ENCODE assay signal across 15 cellular contexts in the genomic region with DNA sequence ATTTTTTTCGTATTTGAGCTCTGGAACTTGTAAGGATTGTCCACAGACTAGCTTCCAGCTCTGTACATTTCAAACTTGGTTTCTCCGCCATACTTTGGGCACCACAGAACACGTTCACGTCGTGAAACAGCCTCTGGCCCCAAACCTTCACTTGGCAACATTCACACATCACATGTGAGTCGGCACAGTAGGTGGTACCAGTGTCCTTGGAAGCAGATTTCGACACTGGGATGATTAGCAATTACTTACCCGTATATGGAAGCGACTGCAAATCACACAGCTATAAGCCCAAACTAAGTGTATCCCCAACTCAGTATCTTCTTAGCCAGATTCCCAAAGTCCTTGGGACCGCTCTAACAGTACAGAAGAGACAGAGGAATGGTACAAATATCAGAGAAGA.
DNase-seq lines count a peak whose midpoint lies in the region; ATAC-seq and TF ChIP-seq lines count a peak whose summit lies in the region.
"Had no signal": no experiment of that assay in that cellular context is flagged by ENCODE, and none has a peak within 500 bp of the region (broad histone marks: within the 10 kb centered on the region; RNA-seq: fewer than 3 reads in every experiment).

No MANE protein-coding gene starts in this region.

- no peak overlapping the region for H3K27ac Mint-ChIP-seq in naive thymus-derived CD4-positive, alpha-beta T cell

- POLR2A ChIA-PET in naive thymus-derived CD4-positive, alpha-beta T cell (lab: Charles Lee): no interaction called here

- TF ChIP-seq CTCF in epithelial cell of esophagus (IDR thresholded peaks at IDR 0.05; ENCODE audit: insufficient read depth, low read depth, low read length, missing control alignments): no peak

- H3K27ac ChIP-seq in SK-N-MC (0 out of 2 replicates have a peak overlapping the region, but pooled peaks have one; percentile 4), mesendoderm (ENCODE audit: low read depth, low read length) (no peak overlapping the region)
- no peak overlapping the region for H3K27ac ChIP-seq in naive thymus-derived CD4-positive, alpha-beta T cell (ENCODE audit: low read depth, low read length)

- no peak overlapping the region for H3K4ac ChIP-seq in mesendoderm (ENCODE audit: low read depth, low read length)

- H4K5ac ChIP-seq in mesendoderm (ENCODE audit: low read length): no peak overlapping the region

- no peak overlapping the region for H3K56ac ChIP-seq in mesendoderm (ENCODE audit: low read length)

- DNase-seq in NCI-H446 (lab: John Stamatoyannopoulos, UW) (peak; percentile 50 to 74), SK-N-MC (ENCODE audit: low read depth, low spot score) (peak; percentile 35), epithelial cell of esophagus (ENCODE audit: low read depth) (peak; percentile 54), mesendoderm (peak; percentile 48), DMS153 treated with DMSO at 0.1 percent for 48 hours (lab: John Stamatoyannopoulos, UW; ENCODE audit: unreplicated experiment) (no peak)
- DNase-seq in naive thymus-derived CD4-positive, alpha-beta T cell: no peak
- DNase-seq: GDM1, HCEC 1CT, NCI-H1105, NCI-H510A treated with DMSO at 0.1 percent for 48 hours, PC-3, RPMI8226, SIG-M5 had no signal

- H3K4me1 ChIP-seq in mesendoderm (ENCODE audit: control insufficient read depth, low read depth, low read length): no peaks in the 10 kb centered on the region
- no peaks in the 10 kb centered on the region for H3K4me1 ChIP-seq in naive thymus-derived CD4-positive, alpha-beta T cell (ENCODE audit: control insufficient read depth in 2 of 2, insufficient read depth in 2 of 2, low read length in 2 of 2)

- no peaks in the 10 kb centered on the region for H3K27me3 ChIP-seq in mesendoderm (ENCODE audit: insufficient read depth, low read length, poor library complexity)
- peaks cover 0 to 3% of the 10 kb centered on the region in 2 donors for H3K27me3 ChIP-seq in naive thymus-derived CD4-positive, alpha-beta T cell (ENCODE audit: control insufficient read depth in 2 of 2, insufficient read depth in 2 of 2, low read length in 2 of 2)

- H3K4me1 Mint-ChIP-seq in naive thymus-derived CD4-positive, alpha-beta T cell: no peaks in the 10 kb centered on the region

- peaks cover 2 to 20% (median 7%) of the 10 kb centered on the region in 11 donors for H3K9me3 Mint-ChIP-seq in naive thymus-derived CD4-positive, alpha-beta T cell

- no peak overlapping the region for H2BK15ac ChIP-seq in mesendoderm (replicated peaks; ENCODE audit: low read depth)

- H4K8ac ChIP-seq in mesendoderm (ENCODE audit: low read depth, low read length): no peak overlapping the region

- no peak overlapping the region for H2AK5ac ChIP-seq in mesendoderm (ENCODE audit: low read length)

- no peak overlapping the region for H3K4me3 Mint-ChIP-seq in naive thymus-derived CD4-positive, alpha-beta T cell

- peaks cover 0 to 8% (median 0%) of the 10 kb centered on the region in 5 donors for H3K36me3 Mint-ChIP-seq in naive thymus-derived CD4-positive, alpha-beta T cell

- no peak overlapping the region for H3K23ac ChIP-seq in mesendoderm (ENCODE audit: low read length)

- no peak overlapping the region for H2BK120ac ChIP-seq in mesendoderm (ENCODE audit: low read depth, low read length)

- H3K36me3 ChIP-seq in SK-N-MC (ENCODE audit: insufficient read depth, low read length) (no peaks in the 10 kb centered on the region), mesendoderm (ENCODE audit: control insufficient read depth, insufficient read depth, low read length) (no peaks in the 10 kb centered on the region)
- H3K36me3 ChIP-seq in naive thymus-derived CD4-positive, alpha-beta T cell (ENCODE audit: control insufficient read depth in 2 of 3, insufficient read depth in 3 of 3, low read length in 3 of 3): no peaks in the 10 kb centered on the region

- H3K4me3 ChIP-seq in SK-N-MC: peak overlapping the region; percentile 32; the same call in 1 of the 2 replicates
- H3K4me3 ChIP-seq in epithelial cell of esophagus (ENCODE audit: low read length): no peak overlapping the region
- H3K4me3 ChIP-seq in mesendoderm (ENCODE audit: low read length): no peak overlapping the region
- H3K4me3 ChIP-seq in naive thymus-derived CD4-positive, alpha-beta T cell (ENCODE audit: low read length): no peak overlapping the region
- H3K4me3 ChIP-seq: K562 had no signal

- CTCF ChIA-PET in naive thymus-derived CD4-positive, alpha-beta T cell (lab: Charles Lee): no interaction called here

- H3K9ac ChIP-seq in SK-N-MC (ENCODE audit: insufficient read length) (no peak overlapping the region), mesendoderm (ENCODE audit: low read length) (no peak overlapping the region)

- no peak for ATAC-seq in GM19397 (IDR thresholded peaks at IDR 0.05; ENCODE audit: unreplicated experiment)
- no peak for ATAC-seq in naive thymus-derived CD4-positive, alpha-beta T cell
- ATAC-seq: K562, PC-3 had no signal

- H3K9me3 ChIP-seq in SK-N-MC (ENCODE audit: low read depth, low read length): no peaks in the 10 kb centered on the region
- no peaks in the 10 kb centered on the region for H3K9me3 ChIP-seq in naive thymus-derived CD4-positive, alpha-beta T cell (ENCODE audit: control insufficient read depth in 2 of 3, low read length in 3 of 3)

- H3K79me1 ChIP-seq in mesendoderm (ENCODE audit: low read length): no peaks in the 10 kb centered on the region

- no peaks in the 10 kb centered on the region for H3K79me2 ChIP-seq in mesendoderm (ENCODE audit: control insufficient read depth, insufficient read depth, low read length)

- H2BK5ac ChIP-seq in mesendoderm (ENCODE audit: low read length): no peak overlapping the region

- peaks cover 0 to 18% (median 5%) of the 10 kb centered on the region in 5 donors for H3K27me3 Mint-ChIP-seq in naive thymus-derived CD4-positive, alpha-beta T cell

- no peak overlapping the region for H3K18ac ChIP-seq in mesendoderm (ENCODE audit: low read length)

- WGBS in mesendoderm (ENCODE audit: extremely low coverage, insufficient coverage, low lambda C conversion rate): no CpG with 5 or more reads among the region's 10 CpGs

- no peak overlapping the region for H3K4me2 ChIP-seq in mesendoderm (ENCODE audit: low read length)

- intact Hi-C loops in naive thymus-derived CD4-positive, alpha-beta T cell (cut with micrococcal nuclease): no loop called here

Comparison
In these comparisons a context has a peak if more than half of its experiments do, and no peak if none do; other contexts are left out.
1. DNase-seq: peak in NCI-H446 (2 of 2), SK-N-MC (single experiment), epithelial cell of esophagus (single experiment) and mesendoderm (single experiment); none in naive thymus-derived CD4-positive, alpha-beta T cell (0 of 9) and DMS153 treated with DMSO at 0.1 percent for 48 hours (single experiment).